11 cellular contexts compared by ENCODE assay signal in genomic region chr11:111737877-111738205, GRCh38. TPM values are rescaled to one million over a fixed set of nuclear protein-coding genes. Genes with fewer than 3 reads are reported as not detected.
DNase-seq lines count a peak whose midpoint lies in the region; ATAC-seq and TF ChIP-seq lines count a peak whose summit lies in the region.
"Had no signal": no experiment of that assay in that cellular context is flagged by ENCODE, and none has a peak within 500 bp of the region (broad histone marks: within the 10 kb centered on the region; RNA-seq: fewer than 3 reads in every experiment).

No MANE protein-coding gene starts in this region.

- no peak for TF ChIP-seq CTCF in esophagus muscularis mucosa (IDR thresholded peaks at IDR 0.05)

- TF ChIP-seq EP300 in esophagus muscularis mucosa (IDR thresholded peaks at IDR 0.05): peak; percentile 15

- H3K9me3 ChIP-seq in esophagus muscularis mucosa: no peaks in the 10 kb centered on the region
- no peaks in the 10 kb centered on the region for H3K9me3 ChIP-seq in mucosa of stomach (ENCODE audit: control insufficient read depth, low read length)

- TF ChIP-seq POLR2A in esophagus muscularis mucosa (IDR thresholded peaks at IDR 0.05; ENCODE audit: low read depth): no peak

- ATAC-seq in GM19467 (IDR thresholded peaks at IDR 0.05; ENCODE audit: unreplicated experiment): no peak
- ATAC-seq in HG02885 (IDR thresholded peaks at IDR 0.05; ENCODE audit: poor library complexity, unreplicated experiment): no peak

- intact Hi-C loops in esophagus muscularis mucosa (cut with DNase I) (no loop called here), posterior vena cava (cut with DNase I) (loop anchor here in 1 of 2 donors (2.0 kb wide), 1 partner anchor 25 kb away; no protein-coding TSS in a partner anchor)

- peaks cover 6 to 31% (median 24%) of the 10 kb centered on the region in 4 donors for H3K36me3 ChIP-seq in esophagus muscularis mucosa
- no peaks in the 10 kb centered on the region for H3K36me3 ChIP-seq in mucosa of stomach (ENCODE audit: control insufficient read depth, insufficient read depth, low read length)

- peak overlapping the region; percentile 10 for H3K9ac ChIP-seq in mucosa of stomach (ENCODE audit: low read length)

- no peak overlapping the region for H3K4me3 ChIP-seq in esophagus muscularis mucosa
- H3K4me3 ChIP-seq in mucosa of stomach (ENCODE audit: low read length): no peak overlapping the region

- H3K27me3 ChIP-seq in esophagus muscularis mucosa (no peaks in the 10 kb centered on the region), mucosa of stomach (ENCODE audit: control insufficient read depth, insufficient read depth, low read length) (no peaks in the 10 kb centered on the region)

- H3K4me1 ChIP-seq in esophagus muscularis mucosa (peaks cover 57 to 63% (median 60%) of the 10 kb centered on the region in 4 donors), mucosa of stomach (ENCODE audit: control insufficient read depth, insufficient read depth, low read length) (peaks cover 32% of the 10 kb centered on the region)

- peak overlapping the region; percentile 90 to 97 (median 96) for H3K27ac ChIP-seq in esophagus muscularis mucosa (replicated peaks in 1 of 4)

- DNase-seq in RPMI7951 (ENCODE audit: low read depth) (peak; percentile 17), esophagus muscularis mucosa (ENCODE audit: extremely low spot score) (no peak), superior temporal gyrus (ENCODE audit: extremely low spot score) (peak; percentile 87), posterior vena cava (ENCODE audit: low spot score) (no peak), DMS 273 (lab: John Stamatoyannopoulos, UW; ENCODE audit: unreplicated experiment) (no peak)
- DNase-seq: activated CD4-positive, CD25-positive, alpha-beta regulatory T cell; DMS153; NCI-H187 had no signal

- WGBS in esophagus muscularis mucosa: 33% methylated on average over 8 of the region's 8 CpGs

RNA-seq across cellular contexts. Expression of gene PPP2R1B, which starts 28.3 kb away (rescaled TPM):
- 33.4 and 36.9 TPM in 2 replicates for total RNA-seq in RPMI7951 (2014; rRNA removed; shearing (Covaris generic))
- total RNA-seq in esophagus muscularis mucosa: 10 to 100 TPM in 2 of 4 donors, 1 to 10 TPM in 2; 9.6 to 12.8 (median 10.5) TPM
- 10 to 100 TPM; 16.7 to 22.5 TPM for total RNA-seq in posterior vena cava

Comparison
In these comparisons a context has a peak if more than half of its experiments do, and no peak if none do; other contexts are left out.
1. DNase-seq: peak in RPMI7951 (single experiment) and superior temporal gyrus (single experiment); none in esophagus muscularis mucosa (single experiment), posterior vena cava (single experiment) and DMS 273 (single experiment).